ENCODE assay signal across 10 cellular contexts in genomic region chr11:34331329-34331728, GRCh38. TPM values are rescaled to one million over a fixed set of nuclear protein-coding genes. Genes with fewer than 3 reads are reported as not detected.
DNase-seq lines count a peak whose midpoint lies in the region; ATAC-seq and TF ChIP-seq lines count a peak whose summit lies in the region.
"Had no signal": no experiment of that assay in that cellular context is flagged by ENCODE, and none has a peak within 500 bp of the region (broad histone marks: within the 10 kb centered on the region; RNA-seq: fewer than 3 reads in every experiment).

No MANE protein-coding gene starts in this region.

- peak; percentile 78 for DNase-seq in EL
- DNase-seq in NCI-H146 (lab: John Stamatoyannopoulos, UW): peak; percentile 59
- peak; percentile 51 for DNase-seq in amniotic epithelial cell (ENCODE audit: low read depth)
- DNase-seq in mucosa of descending colon: no peak
- DNase-seq in NCI-H2171 treated with DMSO at 0.1 percent for 48 hours (lab: John Stamatoyannopoulos, UW): no peak
- DNase-seq in AG08396 (ENCODE audit: low spot score): no peak
- no peak for DNase-seq in NCI-H82 (lab: John Stamatoyannopoulos, UW)
- DNase-seq in activated CD4-positive, alpha-beta T cell treated with anti-CD3 and anti-CD28 coated beads, Interleukin-2, amount 50 U/mL, for 1 hour: no peak
- DNase-seq: activated T-cell treated with anti-CD3 and anti-CD28 coated beads, Interleukin-2, amount 50 U/mL, for 72 hours; hippocampal formation had no signal

- TF ChIP-seq CTCF in mucosa of descending colon (IDR thresholded peaks at IDR 0.05): no peak

- no peak overlapping the region for H3K4me3 ChIP-seq in mucosa of descending colon

- intact Hi-C loops in mucosa of descending colon (cut with DNase I, micrococcal nuclease): no loop called here

- ATAC-seq in mucosa of descending colon: peak; percentile 86
- ATAC-seq: activated T-cell treated with anti-CD3 and anti-CD28 coated beads, Interleukin-2, amount 50 U/mL, for 72 hours had no signal

- peaks cover 12% of the 10 kb centered on the region for H3K4me1 ChIP-seq in mucosa of descending colon (ENCODE audit: low read depth)

- H3K9me3 ChIP-seq in mucosa of descending colon: no peaks in the 10 kb centered on the region

- H3K36me3 ChIP-seq in mucosa of descending colon (ENCODE audit: low read depth): no peaks in the 10 kb centered on the region

RNA-seq across cellular contexts. Expression of gene ABTB2, which starts 26.5 kb away (rescaled TPM):
- total RNA-seq in mucosa of descending colon: 10 to 100 TPM; 12.8 to 16.8 (median 14.3) TPM

Comparison
In these comparisons a context has a peak if more than half of its experiments do, and no peak if none do; other contexts are left out.
1. DNase-seq: peak in EL (single experiment), NCI-H146 (single experiment) and amniotic epithelial cell (single experiment); none in mucosa of descending colon (0 of 3), NCI-H2171 treated with DMSO at 0.1 percent for 48 hours (single experiment), AG08396 (single experiment), NCI-H82 (single experiment) and activated CD4-positive, alpha-beta T cell treated with anti-CD3 and anti-CD28 coated beads, Interleukin-2, amount 50 U/mL, for 1 hour (single experiment).